Comparison of ENCODE assay signal across 13 cellular contexts in the genomic region with DNA sequence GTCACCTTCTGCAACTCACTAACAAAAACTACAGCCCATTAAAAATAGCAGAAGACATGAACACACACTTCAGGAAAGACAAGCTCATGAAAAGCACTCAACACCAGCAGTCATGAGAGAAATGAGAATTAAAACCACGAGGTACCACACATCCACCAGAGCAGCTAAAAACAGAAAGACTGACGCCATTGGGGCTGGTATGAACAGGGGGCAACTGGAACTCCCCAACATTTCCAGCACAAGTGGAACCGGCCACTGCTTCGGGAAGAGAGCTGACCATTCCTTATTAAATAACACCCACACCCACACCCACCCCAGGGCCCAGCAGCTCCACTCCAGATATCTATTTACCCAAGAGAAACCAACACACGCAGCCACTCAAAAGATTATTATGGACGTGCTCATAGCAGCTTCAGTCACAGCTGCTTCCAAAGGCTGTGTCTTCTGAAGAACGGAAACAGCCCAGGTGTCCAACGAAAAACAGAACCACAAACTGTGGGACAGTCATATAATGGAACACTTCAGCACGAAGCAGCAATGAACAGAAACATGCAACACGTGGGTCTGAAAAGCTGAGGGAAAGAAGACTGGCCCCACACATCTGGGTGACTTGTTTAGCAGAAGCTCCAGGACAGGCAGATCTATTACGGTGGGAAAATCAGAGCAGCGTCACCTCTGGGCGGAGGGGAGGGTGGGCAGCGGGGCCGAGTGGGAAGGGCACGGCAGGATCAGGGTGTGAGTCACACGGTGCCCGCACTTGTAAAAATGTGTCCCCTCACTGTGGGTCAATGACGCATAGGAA. TPM values are rescaled to one million over a fixed set of nuclear protein-coding genes. Genes with fewer than 3 reads are reported as not detected.
DNase-seq lines count a peak whose midpoint lies in the region; ATAC-seq and TF ChIP-seq lines count a peak whose summit lies in the region.
"Had no signal": no experiment of that assay in that cellular context is flagged by ENCODE, and none has a peak within 500 bp of the region (broad histone marks: within the 10 kb centered on the region; RNA-seq: fewer than 3 reads in every experiment).

No MANE protein-coding gene starts in this region.

- no peaks in the 10 kb centered on the region for H3K4me1 ChIP-seq in prostate gland (replicated peaks)
- no peaks in the 10 kb centered on the region for H3K4me1 ChIP-seq in adrenal gland (replicated peaks in 1 of 2)
- H3K4me1 ChIP-seq: uterus had no signal

- peaks cover 45% of the 10 kb centered on the region for H3K36me3 Mint-ChIP-seq in activated CD4-positive, alpha-beta T cell treated with anti-CD3 and anti-CD28 coated beads, Interleukin-2, amount 10 ng/mL, durations not matched to agents 24 days and 14 days (ENCODE audit: low read depth)
- peaks cover 75% of the 10 kb centered on the region for H3K36me3 Mint-ChIP-seq in activated B cell treated with CpG ODN at 0.5 μM for 24 hours (ENCODE audit: low read depth)

- H3K36me3 ChIP-seq in prostate gland (peaks cover 0 to 4% of the 10 kb centered on the region in 2 donors), adrenal gland (replicated peaks in 1 of 2) (peaks cover 0 to 9% of the 10 kb centered on the region in 2 donors)
- H3K36me3 ChIP-seq: uterus had no signal

- H3K27me3 ChIP-seq in prostate gland (replicated peaks; ENCODE audit: insufficient read depth) = no peaks in the 10 kb centered on the region
- H3K27me3 ChIP-seq in adrenal gland = no peaks in the 10 kb centered on the region
- H3K27me3 ChIP-seq: uterus had no signal

- no peaks in the 10 kb centered on the region for H3K9me3 Mint-ChIP-seq in activated CD4-positive, alpha-beta T cell treated with anti-CD3 and anti-CD28 coated beads, Interleukin-2, amount 10 ng/mL, durations not matched to agents 24 days and 14 days
- H3K9me3 Mint-ChIP-seq in activated B cell treated with CpG ODN at 0.5 μM for 24 hours = no peaks in the 10 kb centered on the region
- H3K9me3 Mint-ChIP-seq: activated naive CD4-positive, alpha-beta T cell treated with anti-CD3 and anti-CD28 coated beads for 36 hours had no signal

- TF ChIP-seq CTCF in activated B cell treated with CpG ODN at 0.5 μM for 24 hours (IDR thresholded peaks at IDR 0.05) = no peak
- TF ChIP-seq CTCF in prostate gland (IDR thresholded peaks at IDR 0.05) = no peak
- no peak for TF ChIP-seq CTCF in adrenal gland (IDR thresholded peaks at IDR 0.05)

- peak overlapping the region; percentile 42 for H3K27ac Mint-ChIP-seq in activated CD4-positive, alpha-beta T cell treated with anti-CD3 and anti-CD28 coated beads, Interleukin-2, amount 10 ng/mL, durations not matched to agents 24 days and 14 days
- H3K27ac Mint-ChIP-seq in activated B cell treated with CpG ODN at 0.5 μM for 24 hours = peak overlapping the region; percentile 74
- H3K27ac Mint-ChIP-seq: activated naive CD4-positive, alpha-beta T cell treated with anti-CD3 and anti-CD28 coated beads for 36 hours had no signal

- 94% methylated on average over 19 of the region's 19 CpGs for WGBS in prostate gland
- WGBS in adrenal gland, 4 donors = 89 to 96% (median 93%) methylated on average over 19 of the region's 19 CpGs

- POLR2A ChIA-PET in activated B cell treated with CpG ODN at 0.5 μM for 24 hours (lab: Charles Lee) = interaction anchor here (0.5 to 1.9 kb wide), 7 partner anchors 23 to 545 kb away, joined by 3 to 9 read pairs (median 4); a partner anchor contains a TSS

- H3K9me3 ChIP-seq in prostate gland = no peaks in the 10 kb centered on the region
- H3K9me3 ChIP-seq in adrenal gland (replicated peaks in 1 of 3) = no peaks in the 10 kb centered on the region
- H3K9me3 ChIP-seq: uterus had no signal

- intact Hi-C loops in activated CD4-positive, alpha-beta T cell treated with anti-CD3 and anti-CD28 coated beads, Interleukin-2, amount 10 ng/mL, durations not matched to agents 24 days and 14 days (cut with micrococcal nuclease) = no loop called here
- intact Hi-C loops in activated B cell treated with CpG ODN at 0.5 μM for 24 hours (cut with micrococcal nuclease) (loop anchor here (1.0 to 2.0 kb wide), 3 partner anchors 11 to 41 kb away; a partner anchor contains a TSS), prostate gland (cut with DNase I) (no loop called here), adrenal gland (cut with DNase I) (no loop called here)

- no peak for TF ChIP-seq POLR2A in prostate gland (IDR thresholded peaks at IDR 0.05)
- TF ChIP-seq POLR2A in adrenal gland (IDR thresholded peaks at IDR 0.05) = no peak

- H3K4me3 ChIP-seq in prostate gland (no peak overlapping the region), adrenal gland (no peak overlapping the region)
- H3K4me3 ChIP-seq: lung, uterus had no signal

- H3K4me3 Mint-ChIP-seq in activated CD4-positive, alpha-beta T cell treated with anti-CD3 and anti-CD28 coated beads, Interleukin-2, amount 10 ng/mL, durations not matched to agents 24 days and 14 days = no peak overlapping the region
- no peak overlapping the region for H3K4me3 Mint-ChIP-seq in activated B cell treated with CpG ODN at 0.5 μM for 24 hours
- H3K4me3 Mint-ChIP-seq: activated naive CD4-positive, alpha-beta T cell treated with anti-CD3 and anti-CD28 coated beads for 36 hours had no signal

- CTCF ChIA-PET in activated B cell treated with CpG ODN at 0.5 μM for 24 hours (lab: Charles Lee) = no interaction called here

- ATAC-seq in HG03060 (IDR thresholded peaks at IDR 0.05; ENCODE audit: low read depth, unreplicated experiment) (peak; percentile 51), activated B cell treated with CpG ODN at 0.5 μM for 24 hours (ENCODE audit: low read depth) (peak; percentile 75)

- peaks cover 9% of the 10 kb centered on the region for H3K4me1 Mint-ChIP-seq in activated CD4-positive, alpha-beta T cell treated with anti-CD3 and anti-CD28 coated beads, Interleukin-2, amount 10 ng/mL, durations not matched to agents 24 days and 14 days
- peaks cover 31% of the 10 kb centered on the region for H3K4me1 Mint-ChIP-seq in activated B cell treated with CpG ODN at 0.5 μM for 24 hours

- H3K27ac ChIP-seq in prostate gland (no peak overlapping the region), adrenal gland (no peak overlapping the region)
- H3K27ac ChIP-seq: uterus, VCaP had no signal

- no peaks in the 10 kb centered on the region for H3K27me3 Mint-ChIP-seq in activated CD4-positive, alpha-beta T cell treated with anti-CD3 and anti-CD28 coated beads, Interleukin-2, amount 10 ng/mL, durations not matched to agents 24 days and 14 days
- H3K27me3 Mint-ChIP-seq in activated B cell treated with CpG ODN at 0.5 μM for 24 hours = no peaks in the 10 kb centered on the region
- H3K27me3 Mint-ChIP-seq: progenitor cell of endocrine pancreas had no signal

- DNase-seq in activated CD4-positive, alpha-beta T cell treated with anti-CD3 and anti-CD28 coated beads, Interleukin-2, amount 10 ng/mL, durations not matched to agents 24 days and 14 days = no peak
- DNase-seq in activated CD4-positive, alpha-beta T cell treated with anti-CD3 and anti-CD28 coated beads, Interleukin-2, amount 50 U/mL, for 4 hours = no peak
- DNase-seq in activated B cell treated with CpG ODN at 0.5 μM for 24 hours (no peak), prostate gland (ENCODE audit: low spot score) (no peak), kidney glomerular epithelial cell (lab: John Stamatoyannopoulos, UW) (no peak), adrenal gland (no peak)
- DNase-seq in stimulated activated CD8-positive, alpha-beta memory T cell treated with anti-CD3 and anti-CD28 coated beads, Interleukin-7, amount 100 ng/mL, for 4 hours (ENCODE audit: low read depth in 2 of 2) = peak; percentile 28 to 61
- DNase-seq: activated naive CD4-positive, alpha-beta T cell treated with anti-CD3 and anti-CD28 coated beads for 36 hours; uterus had no signal

RNA-seq across cellular contexts. Expression of a gene that starts 41.1 kb away (rescaled TPM):
- 76.1 and 91.0 TPM in 2 replicates for total RNA-seq in activated CD4-positive, alpha-beta T cell treated with anti-CD3 and anti-CD28 coated beads, Interleukin-2, amount 10 ng/mL, durations not matched to agents 24 days and 14 days
- total RNA-seq in activated B cell treated with CpG ODN at 0.5 μM for 24 hours = 70.1 and 87.0 TPM in 2 replicates
- total RNA-seq in prostate gland = 10 to 100 TPM; 28.2 to 56.4 TPM
- total RNA-seq in adrenal gland = 10 to 100 TPM; 15.4 to 40.1 (median 26.4) TPM
- 10 to 100 TPM; 15.4 to 94.0 (median 64.8) TPM for polyA plus RNA-seq in adrenal gland

Comparison
In these comparisons a context has a peak if more than half of its experiments do, and no peak if none do; other contexts are left out.
1. DNase-seq: peak in stimulated activated CD8-positive, alpha-beta memory T cell treated with anti-CD3 and anti-CD28 coated beads, Interleukin-7, amount 100 ng/mL, for 4 hours (2 of 2); none in activated CD4-positive, alpha-beta T cell treated with anti-CD3 and anti-CD28 coated beads, Interleukin-2, amount 10 ng/mL, durations not matched to agents 24 days and 14 days (single experiment), activated CD4-positive, alpha-beta T cell treated with anti-CD3 and anti-CD28 coated beads, Interleukin-2, amount 50 U/mL, for 4 hours (0 of 2), activated B cell treated with CpG ODN at 0.5 μM for 24 hours (single experiment), prostate gland (single experiment), kidney glomerular epithelial cell (single experiment) and adrenal gland (0 of 7).